In the genomic region with DNA sequence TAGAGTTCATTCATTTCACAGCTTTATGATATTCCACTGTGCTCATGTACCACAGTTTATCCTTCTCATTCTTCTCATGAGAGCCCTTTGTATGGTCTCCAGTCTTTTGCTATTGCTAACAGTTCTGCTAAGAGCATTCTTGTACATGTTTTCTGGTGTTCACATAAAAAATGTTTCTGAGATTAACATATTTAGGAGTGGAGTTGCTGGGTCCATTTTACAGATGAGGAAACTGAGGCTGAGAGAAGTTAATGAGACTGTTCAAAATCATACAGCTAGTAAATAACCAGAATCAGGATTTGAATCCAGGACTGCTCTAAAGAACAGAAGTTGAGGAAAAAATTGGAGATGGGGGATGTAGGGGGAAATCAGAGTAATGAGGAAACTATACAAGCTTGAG, we compare ENCODE assay signal across 12 cellular contexts. TPM values are rescaled to one million over a fixed set of nuclear protein-coding genes. Genes with fewer than 3 reads are reported as not detected.
DNase-seq lines count a peak whose midpoint lies in the region; ATAC-seq and TF ChIP-seq lines count a peak whose summit lies in the region.
"Had no signal": no experiment of that assay in that cellular context is flagged by ENCODE, and none has a peak within 500 bp of the region (broad histone marks: within the 10 kb centered on the region; RNA-seq: fewer than 3 reads in every experiment).

No MANE protein-coding gene starts in this region.

- H2AFZ ChIP-seq in Karpas-422 (ENCODE audit: low read length): no peak overlapping the region
- H2AFZ ChIP-seq: GM23248 had no signal

- no peaks in the 10 kb centered on the region for H3K9me3 Mint-ChIP-seq in activated T-cell treated with anti-CD3 and anti-CD28 coated beads, Interleukin-2, amount 50 U/mL, for 72 hours
- H3K9me3 Mint-ChIP-seq in stimulated activated effector memory CD8-positive, alpha-beta T cell treated with anti-CD3 and anti-CD28 coated beads, Interleukin-12 subunit alpha, Interleukin-12 subunit beta, amount 100 ng/mL, for 72 hours: no peaks in the 10 kb centered on the region
- no peaks in the 10 kb centered on the region for H3K9me3 Mint-ChIP-seq in activated CD4-positive, alpha-beta T cell treated with anti-CD3 and anti-CD28 coated beads, Interleukin-2, amount 10 ng/mL, durations not matched to agents 7 days and 5 days
- H3K9me3 Mint-ChIP-seq: CD4-positive, alpha-beta memory T cell had no signal

- peaks cover 45% of the 10 kb centered on the region for H3K27me3 Mint-ChIP-seq in activated T-cell treated with anti-CD3 and anti-CD28 coated beads, Interleukin-2, amount 50 U/mL, for 72 hours (ENCODE audit: low read depth)
- peaks cover 57% of the 10 kb centered on the region for H3K27me3 Mint-ChIP-seq in activated CD4-positive, alpha-beta T cell treated with anti-CD3 and anti-CD28 coated beads, Interleukin-2, amount 10 ng/mL, durations not matched to agents 7 days and 5 days
- H3K27me3 Mint-ChIP-seq: CD4-positive, alpha-beta memory T cell had no signal

- POLR2A ChIA-PET in activated CD4-positive, alpha-beta T cell treated with anti-CD3 and anti-CD28 coated beads, Interleukin-2, amount 10 ng/mL, durations not matched to agents 7 days and 5 days (lab: Charles Lee): no interaction called here

- H3K4me3 ChIP-seq in Karpas-422 (ENCODE audit: low read length): no peak overlapping the region
- no peak overlapping the region for H3K4me3 ChIP-seq in WERI-Rb-1 (ENCODE audit: low read depth, low read length)
- no peak overlapping the region for H3K4me3 ChIP-seq in HAP-1
- H3K4me3 ChIP-seq: GM23248 had no signal

- no peaks in the 10 kb centered on the region for H3K79me2 ChIP-seq in Karpas-422 (ENCODE audit: low read length)

- H3K36me3 ChIP-seq in Karpas-422 (ENCODE audit: insufficient read depth, low read length) (no peaks in the 10 kb centered on the region), WERI-Rb-1 (no peaks in the 10 kb centered on the region), HAP-1 (replicated peaks) (no peaks in the 10 kb centered on the region)

- H3K4me1 ChIP-seq in Karpas-422 (ENCODE audit: low read length): peaks cover 73% of the 10 kb centered on the region
- H3K4me1 ChIP-seq in HAP-1: no peaks in the 10 kb centered on the region

- no peak for TF ChIP-seq CTCF in WERI-Rb-1 (IDR thresholded peaks at IDR 0.05; ENCODE audit: low read depth, low read length)

- H3K27ac ChIP-seq in Karpas-422 (ENCODE audit: low read length): peak overlapping the region; percentile 81
- peak overlapping the region; percentile 96 for H3K27ac ChIP-seq in WERI-Rb-1
- H3K27ac ChIP-seq: 22Rv1, GM23248 had no signal

- CTCF ChIA-PET in activated CD4-positive, alpha-beta T cell treated with anti-CD3 and anti-CD28 coated beads, Interleukin-2, amount 10 ng/mL, durations not matched to agents 7 days and 5 days (lab: Charles Lee): interaction anchor here (1.4 kb wide), 1 partner anchor 189 kb away, joined by 3 read pairs; no protein-coding TSS in a partner anchor

- no peaks in the 10 kb centered on the region for H3K27me3 ChIP-seq in Karpas-422 (ENCODE audit: low read length)
- H3K27me3 ChIP-seq in WERI-Rb-1 (ENCODE audit: insufficient read depth, low read depth, severe bottlenecking): no peaks in the 10 kb centered on the region
- H3K27me3 ChIP-seq in HAP-1 (ENCODE audit: low read depth): no peaks in the 10 kb centered on the region

- H3K9me2 ChIP-seq in Karpas-422 (replicated peaks; ENCODE audit: insufficient read depth, low read length): no peaks in the 10 kb centered on the region

- no peak for DNase-seq in activated T-cell treated with anti-CD3 and anti-CD28 coated beads, Interleukin-2, amount 50 U/mL, for 72 hours
- DNase-seq in activated T-cell treated with anti-CD3 and anti-CD28 coated beads, Interleukin-2, amount 50 U/mL, for 1 hour: no peak
- DNase-seq in Karpas-422 (no peak), WERI-Rb-1 (no peak), HAP-1 (ENCODE audit: low spot score in 2 of 2) (no peak)
- DNase-seq in stimulated activated effector memory CD8-positive, alpha-beta T cell treated with anti-CD3 and anti-CD28 coated beads, Interleukin-12 subunit alpha, Interleukin-12 subunit beta, amount 100 ng/mL, for 72 hours (ENCODE audit: low spot score in 2 of 2): no peak
- DNase-seq in activated CD4-positive, alpha-beta T cell treated with anti-CD3 and anti-CD28 coated beads, Interleukin-2, amount 10 ng/mL, durations not matched to agents 7 days and 5 days: no peak
- DNase-seq: CD4-positive, alpha-beta memory T cell; GM23248; SW 1271 had no signal

- H3K4me2 ChIP-seq in Karpas-422 (ENCODE audit: low read depth, low read length, poor library complexity, severe bottlenecking): peak overlapping the region; percentile 72

- H3K9ac ChIP-seq in Karpas-422 (ENCODE audit: low read length): peak overlapping the region; percentile 30; the same call in 1 of the 2 replicates
- H3K9ac ChIP-seq: GM23248 had no signal

- H3K9me3 ChIP-seq in Karpas-422 (ENCODE audit: low read length) (no peaks in the 10 kb centered on the region), WERI-Rb-1 (ENCODE audit: severe bottlenecking) (no peaks in the 10 kb centered on the region), HAP-1 (no peaks in the 10 kb centered on the region)

- in situ Hi-C loops in HAP-1 (cut with MboI; ENCODE audit: low sequenced_read_pairs): no loop called here

- H3K4me3 Mint-ChIP-seq in activated T-cell treated with anti-CD3 and anti-CD28 coated beads, Interleukin-2, amount 50 U/mL, for 72 hours: no peak overlapping the region
- H3K4me3 Mint-ChIP-seq in stimulated activated effector memory CD8-positive, alpha-beta T cell treated with anti-CD3 and anti-CD28 coated beads, Interleukin-12 subunit alpha, Interleukin-12 subunit beta, amount 100 ng/mL, for 72 hours: no peak overlapping the region
- H3K4me3 Mint-ChIP-seq in activated CD4-positive, alpha-beta T cell treated with anti-CD3 and anti-CD28 coated beads, Interleukin-2, amount 10 ng/mL, durations not matched to agents 7 days and 5 days: no peak overlapping the region

- H3K36me3 Mint-ChIP-seq in activated T-cell treated with anti-CD3 and anti-CD28 coated beads, Interleukin-2, amount 50 U/mL, for 72 hours (ENCODE audit: insufficient read depth in 2 of 2): no peaks in the 10 kb centered on the region
- H3K36me3 Mint-ChIP-seq in stimulated activated effector memory CD8-positive, alpha-beta T cell treated with anti-CD3 and anti-CD28 coated beads, Interleukin-12 subunit alpha, Interleukin-12 subunit beta, amount 100 ng/mL, for 72 hours: peaks cover 10% of the 10 kb centered on the region
- no peaks in the 10 kb centered on the region for H3K36me3 Mint-ChIP-seq in activated CD4-positive, alpha-beta T cell treated with anti-CD3 and anti-CD28 coated beads, Interleukin-2, amount 10 ng/mL, durations not matched to agents 7 days and 5 days (ENCODE audit: low read depth)
- H3K36me3 Mint-ChIP-seq: CD4-positive, alpha-beta memory T cell had no signal

- H3K27ac Mint-ChIP-seq in activated T-cell treated with anti-CD3 and anti-CD28 coated beads, Interleukin-2, amount 50 U/mL, for 72 hours: peak overlapping the region; percentile 80
- H3K27ac Mint-ChIP-seq in stimulated activated effector memory CD8-positive, alpha-beta T cell treated with anti-CD3 and anti-CD28 coated beads, Interleukin-12 subunit alpha, Interleukin-12 subunit beta, amount 100 ng/mL, for 72 hours: peak overlapping the region; percentile 12
- no peak overlapping the region for H3K27ac Mint-ChIP-seq in activated CD4-positive, alpha-beta T cell treated with anti-CD3 and anti-CD28 coated beads, Interleukin-2, amount 10 ng/mL, durations not matched to agents 7 days and 5 days

- H3K4me1 Mint-ChIP-seq in activated T-cell treated with anti-CD3 and anti-CD28 coated beads, Interleukin-2, amount 50 U/mL, for 72 hours (ENCODE audit: low read depth): peaks cover 43% of the 10 kb centered on the region
- peaks cover 39% of the 10 kb centered on the region for H3K4me1 Mint-ChIP-seq in stimulated activated effector memory CD8-positive, alpha-beta T cell treated with anti-CD3 and anti-CD28 coated beads, Interleukin-12 subunit alpha, Interleukin-12 subunit beta, amount 100 ng/mL, for 72 hours
- peaks cover 31% of the 10 kb centered on the region for H3K4me1 Mint-ChIP-seq in activated CD4-positive, alpha-beta T cell treated with anti-CD3 and anti-CD28 coated beads, Interleukin-2, amount 10 ng/mL, durations not matched to agents 7 days and 5 days

- no peaks in the 10 kb centered on the region for H4K20me1 ChIP-seq in Karpas-422 (ENCODE audit: insufficient read depth, low read depth, low read length)

- ATAC-seq in activated T-cell treated with anti-CD3 and anti-CD28 coated beads, Interleukin-2, amount 50 U/mL, for 72 hours (replicated peaks in 1 of 2): no peak
- ATAC-seq in stimulated activated effector memory CD8-positive, alpha-beta T cell treated with anti-CD3 and anti-CD28 coated beads, Interleukin-12 subunit alpha, Interleukin-12 subunit beta, amount 100 ng/mL, for 72 hours: no peak
- ATAC-seq in HG02870 (IDR thresholded peaks at IDR 0.05; ENCODE audit: unreplicated experiment): no peak

RNA-seq across cellular contexts. Expression of gene RGS16, which starts 28.8 kb away (rescaled TPM):
- 10 to 100 TPM; 73.3 to 79.4 TPM for total RNA-seq in activated T-cell treated with anti-CD3 and anti-CD28 coated beads, Interleukin-2, amount 50 U/mL, for 72 hours
- 19.0 and 27.7 TPM in 2 replicates for total RNA-seq in Karpas-422 (2014; rRNA removed; shearing (Covaris generic); ENCODE audit: low replicate concordance)
- 1 to 10 TPM; 1.9 to 2.0 TPM for total RNA-seq in activated CD4-positive, alpha-beta T cell treated with anti-CD3 and anti-CD28 coated beads, Interleukin-2, amount 10 ng/mL, durations not matched to agents 7 days and 5 days

RNA-seq across cellular contexts. Expression of gene RNASEL, which starts 44.0 kb away (rescaled TPM):
- 1 to 10 TPM; 3.6 to 3.9 TPM for total RNA-seq in activated T-cell treated with anti-CD3 and anti-CD28 coated beads, Interleukin-2, amount 50 U/mL, for 72 hours
- total RNA-seq in Karpas-422 (2014; rRNA removed; shearing (Covaris generic); ENCODE audit: low replicate concordance): 11.8 and 17.3 TPM in 2 replicates
- total RNA-seq in activated CD4-positive, alpha-beta T cell treated with anti-CD3 and anti-CD28 coated beads, Interleukin-2, amount 10 ng/mL, durations not matched to agents 7 days and 5 days: 1 to 10 TPM; 6.7 to 7.3 TPM

RNA-seq across cellular contexts. Expression of gene RGS8, which starts 51.4 kb away (rescaled TPM):
- total RNA-seq in activated T-cell treated with anti-CD3 and anti-CD28 coated beads, Interleukin-2, amount 50 U/mL, for 72 hours: under 1 TPM in 1 of 2 donors, not detected in 1; 0.05 TPM
- 20.5 and 25.5 TPM in 2 replicates for total RNA-seq in Karpas-422 (2014; rRNA removed; shearing (Covaris generic); ENCODE audit: low replicate concordance)
- total RNA-seq in activated CD4-positive, alpha-beta T cell treated with anti-CD3 and anti-CD28 coated beads, Interleukin-2, amount 10 ng/mL, durations not matched to agents 7 days and 5 days: not detected
- total RNA-seq: CD4-positive, alpha-beta memory T cell; GM23248 had no signal

Comparison
In these comparisons a context has a peak if more than half of its experiments do, and no peak if none do; other contexts are left out.
1. RNA of gene RGS8, which starts 51.4 kb away (total RNA-seq): 20.5 to 25.5 TPM in Karpas-422; 0.05 TPM in activated T-cell treated with anti-CD3 and anti-CD28 coated beads, Interleukin-2, amount 50 U/mL, for 72 hours and not detected in activated CD4-positive, alpha-beta T cell treated with anti-CD3 and anti-CD28 coated beads, Interleukin-2, amount 10 ng/mL, durations not matched to agents 7 days and 5 days; every median in the first group is over 10 times any median in the second.